In the genomic region with DNA sequence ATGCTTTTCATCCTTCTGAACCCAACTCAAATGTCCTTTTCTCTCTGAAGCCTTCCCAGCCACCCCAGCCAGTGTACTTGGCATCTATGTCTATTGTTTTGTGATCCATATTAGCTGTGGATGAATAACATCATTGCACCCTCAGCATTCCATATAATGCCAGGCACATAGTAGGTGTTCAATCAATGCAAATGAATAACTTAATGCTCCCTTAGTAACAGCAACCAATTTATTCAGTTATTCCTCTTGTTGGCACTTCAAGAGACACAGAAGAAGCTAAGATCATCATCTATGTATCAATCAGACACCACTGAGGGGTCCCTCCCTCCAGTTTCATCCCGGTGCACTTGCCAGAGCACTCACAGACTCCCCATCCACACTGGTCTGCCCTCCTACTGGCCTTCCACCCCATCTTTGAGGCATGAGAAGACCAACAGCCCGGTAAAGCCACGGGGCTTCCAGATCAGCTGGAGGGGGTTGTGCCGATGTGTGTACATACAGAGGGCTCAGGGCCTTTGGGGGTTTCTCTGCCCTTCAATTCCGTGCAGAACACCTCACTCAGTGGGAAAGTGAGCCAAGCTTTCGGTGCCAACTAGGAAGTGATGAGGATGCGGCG, we compare ENCODE assay signal across 8 cellular contexts. TPM values are rescaled to one million over a fixed set of nuclear protein-coding genes. Genes with fewer than 3 reads are reported as not detected.
DNase-seq lines count a peak whose midpoint lies in the region; ATAC-seq, FAIRE-seq and TF ChIP-seq lines count a peak whose summit lies in the region.

No MANE protein-coding gene starts in this region.

- H3K4me2 ChIP-seq in A549 = peak overlapping the region; percentile 81
- H3K4me2 ChIP-seq in IMR-90 (ENCODE audit: low read depth, low read length) = peak overlapping the region; percentile 98

- no peak for TF ChIP-seq EP300 in A549 (IDR thresholded peaks at IDR 0.05)

- peak overlapping the region; percentile 74 for H3K4me3 ChIP-seq in A549
- peak overlapping the region; percentile 86 for H3K4me3 ChIP-seq in IMR-90 (ENCODE audit: insufficient read depth, low read depth, low read length)
- peak overlapping the region; percentile 58 to 90 (median 90) for H3K4me3 ChIP-seq in breast epithelium
- H3K4me3 ChIP-seq in mucosa of descending colon = peak overlapping the region; percentile 27

- peak overlapping the region; percentile 17; the same call in 1 of the 2 replicates for H3K23ac ChIP-seq in IMR-90 (ENCODE audit: low read depth, low read length)

- peak overlapping the region; percentile 49; the same call in 1 of the 2 replicates for H3K14ac ChIP-seq in IMR-90 (replicated peaks; ENCODE audit: low read depth, low read length)

- intact Hi-C loops in IMR-90 (cut with micrococcal nuclease) (loop anchor here (10.0 kb wide), 1 partner anchor 683 kb away; no protein-coding TSS in a partner anchor), breast epithelium (cut with DNase I; ENCODE audit: low total_unique reads) (loop anchor here (5.0 to 10.0 kb wide), 2 partner anchors 123 to 266 kb away; a partner anchor contains a TSS), mucosa of descending colon (cut with DNase I, micrococcal nuclease) (loop anchor here in 1 of 2 donors (10.0 kb wide), 2 partner anchors 103 to 263 kb away; a partner anchor contains a TSS)

- peak overlapping the region; percentile 67 for H3K9ac ChIP-seq in IMR-90 (ENCODE audit: low read depth, low read length)

- no peak for TF ChIP-seq CTCF in A549 (IDR thresholded peaks at IDR 0.05)
- no peak for TF ChIP-seq CTCF in IMR-90 (conservative IDR thresholded peaks at IDR 0.05; ENCODE audit: low read depth, low read length)
- TF ChIP-seq CTCF in breast epithelium (IDR thresholded peaks at IDR 0.05) = no peak
- TF ChIP-seq CTCF in mucosa of descending colon (IDR thresholded peaks at IDR 0.05) = no peak

- H3K4me1 ChIP-seq in A549 (peaks cover 58% of the 10 kb centered on the region), IMR-90 (ENCODE audit: control insufficient read depth, insufficient read depth, low read length) (peaks cover 21% of the 10 kb centered on the region), breast epithelium (peaks cover 6 to 21% of the 10 kb centered on the region in 2 donors), mucosa of descending colon (ENCODE audit: low read depth) (peaks cover 40% of the 10 kb centered on the region)

- 0 out of 2 replicates have a peak, but pooled peaks cover 3% of the 10 kb centered on the region for H3K36me3 ChIP-seq in IMR-90 (ENCODE audit: control insufficient read depth, insufficient read depth, low read length)
- H3K36me3 ChIP-seq in breast epithelium = no peaks in the 10 kb centered on the region
- H3K36me3 ChIP-seq in mucosa of descending colon (ENCODE audit: low read depth) = no peaks in the 10 kb centered on the region

- H3K4ac ChIP-seq in IMR-90 (ENCODE audit: low read depth, low read length) = peak overlapping the region; percentile 67

- H4K20me1 ChIP-seq in IMR-90 (ENCODE audit: insufficient read depth, low read length) = no peaks in the 10 kb centered on the region

- H2AK9ac ChIP-seq in IMR-90 (replicated peaks; ENCODE audit: low read depth, low read length, poor library complexity) = peak overlapping the region; percentile 2

- in situ Hi-C loops in IMR-90 (cut with MboI; ENCODE audit: low sequenced_read_pairs) = loop anchor here (5.0 kb wide), 1 partner anchor 266 kb away; a partner anchor contains a TSS

- H2BK120ac ChIP-seq in IMR-90 (ENCODE audit: low read depth, low read length) = peak overlapping the region; percentile 51

- ATAC-seq in A549 (peak in 1 of 2 experiments; percentile 1; a peak in 1 of 6 replicates), IMR-90 (ENCODE audit: low read depth) (no peak), mucosa of descending colon (no peak), left lobe of liver (no peak)

- peak overlapping the region; percentile 44; the same call in 1 of the 2 replicates for H4K91ac ChIP-seq in IMR-90 (ENCODE audit: insufficient read depth, low read depth, low read length)

- DNase-seq in A549 (ENCODE audit: low read depth in 1 of 2, low spot score in 1 of 2) (no peak), IMR-90 (no peak), breast epithelium (ENCODE audit: low spot score in 2 of 2) (peak in 1 of 2 donors; percentile 37), mucosa of descending colon (no peak), HK-2 (ENCODE audit: unreplicated experiment) (no peak), amniotic stem cell (lab: John Stamatoyannopoulos, UW) (no peak), NCI-H187 (lab: John Stamatoyannopoulos, UW) (no peak), left lobe of liver (ENCODE audit: low spot score) (no peak)

- H3K27me3 ChIP-seq in IMR-90 (ENCODE audit: control insufficient read depth, insufficient read depth, low read length) (no peaks in the 10 kb centered on the region; the same call in 1 of the 2 replicates), breast epithelium (no peaks in the 10 kb centered on the region)

- peak overlapping the region; percentile 38 for H3K18ac ChIP-seq in IMR-90 (ENCODE audit: low read depth, low read length)

- H3K27ac ChIP-seq in A549 (peak overlapping the region; percentile 88 to 96), IMR-90 (ENCODE audit: insufficient read depth, low read length) (no peak overlapping the region; the same call in 1 of the 2 replicates), breast epithelium (peak overlapping the region; percentile 82 to 93)

- H3K9me1 ChIP-seq in IMR-90 (ENCODE audit: insufficient read depth, low read length) = peaks cover 4% of the 10 kb centered on the region; the same call in 1 of the 2 replicates

- 0 out of 2 replicates have a peak overlapping the region, but pooled peaks have one; percentile 12 for H2BK20ac ChIP-seq in IMR-90 (ENCODE audit: low read depth, low read length)

- CTCF ChIA-PET in A549 (lab: Yijun Ruan, JAX) = interaction anchor here (0.6 to 11.6 kb wide), 7 partner anchors 10 to 340 kb away, joined by 3 to 191 read pairs (median 3); a partner anchor contains a TSS
- CTCF ChIA-PET in IMR-90 (lab: Yijun Ruan, JAX) = interaction anchor here (0.6 to 1.7 kb wide), 2 partner anchors 144 to 262 kb away, joined by 3 to 5 read pairs; no protein-coding TSS in a partner anchor

- no peak overlapping the region for H3K56ac ChIP-seq in IMR-90 (ENCODE audit: extremely low read depth, insufficient read depth, low read length)

- H2AFZ ChIP-seq in IMR-90 (replicated peaks; ENCODE audit: low read length, poor library complexity) = peak overlapping the region; percentile 94

- BruUV-seq in IMR-90 (replicated peaks; lab: Mats Ljungman, UMichigan) = no TSS peak

- no peaks in the 10 kb centered on the region for H3K9me3 ChIP-seq in A549
- no peaks in the 10 kb centered on the region for H3K9me3 ChIP-seq in IMR-90 (ENCODE audit: control insufficient read depth, insufficient read depth, low read length)
- H3K9me3 ChIP-seq in breast epithelium = no peaks in the 10 kb centered on the region
- H3K9me3 ChIP-seq in mucosa of descending colon = no peaks in the 10 kb centered on the region

- H2AK5ac ChIP-seq in IMR-90 (ENCODE audit: low read depth, low read length) = peak overlapping the region; percentile 42

- H4K8ac ChIP-seq in IMR-90 (ENCODE audit: low read depth in 2 of 2, low read length in 2 of 2) = peak overlapping the region; percentile 52 to 67; a peak in 3 of 4 replicates

- no peak for FAIRE-seq in A549 (lab: Jason Lieb, UNC)

- peaks cover 8 to 12% of the 10 kb centered on the region in 2 experiments for H3K79me1 ChIP-seq in IMR-90 (ENCODE audit: low read depth in 1 of 2, low read length in 2 of 2)

- POLR2A ChIA-PET in A549 (lab: Yijun Ruan, JAX) (interaction anchor here (1.2 kb wide), 1 partner anchor 108 kb away, joined by 3 read pairs; no protein-coding TSS in a partner anchor), IMR-90 (lab: Charles Lee; ENCODE audit: unreplicated experiment) (no interaction called here)

- 0% methylated on average over 6 of the region's 8 CpGs for WGBS in A549 (ENCODE audit: missing lambda C conversion rate)
- WGBS in IMR-90 (ENCODE audit: extremely low coverage in 2 of 2, insufficient read length in 1 of 2), 2 experiments = no CpG with 5 or more reads among the region's 8 CpGs

- peak overlapping the region; percentile 9; the same call in 1 of the 3 replicates for H2BK15ac ChIP-seq in IMR-90 (ENCODE audit: low read depth, low read length)

- H2BK5ac ChIP-seq in IMR-90 (ENCODE audit: low read depth, low read length, poor library complexity, severe bottlenecking) = no peak overlapping the region

- dilution Hi-C loops in IMR-90 (cut with HindIII; ENCODE audit: low sequenced_read_pairs, unreplicated experiment) = loop anchor here (10.0 kb wide), 1 partner anchor 123 kb away; a partner anchor contains a TSS

- H4K5ac ChIP-seq in IMR-90 (ENCODE audit: low read depth, low read length) = peak overlapping the region; percentile 78

- TF ChIP-seq POLR2A in A549 (IDR thresholded peaks at IDR 0.05; ENCODE audit: low read length) = no peak; the same call in 1 of the 2 replicates
- TF ChIP-seq POLR2A in IMR-90 (IDR thresholded peaks at IDR 0.05; ENCODE audit: low read depth, low read length) = no peak
- TF ChIP-seq POLR2A in breast epithelium (IDR thresholded peaks at IDR 0.05) = no peak

- no peak for TF ChIP-seq RAD21 in A549 (conservative IDR thresholded peaks at IDR 0.05 in 1 of 2, IDR thresholded peaks at IDR 0.05 in 1 of 2)
- TF ChIP-seq RAD21 in IMR-90 (IDR thresholded peaks at IDR 0.05; ENCODE audit: low read length) = no peak

TF ChIP-seq in A549, 52 proteins besides CTCF, POLR2A, EP300 and RAD21 (continues in another document):
- no peak for TF ChIP-seq HOXA7 (CRISPR knock-in tag; IDR thresholded peaks at IDR 0.05)
- TF ChIP-seq PHF8 (IDR thresholded peaks at IDR 0.05; ENCODE audit: borderline replicate concordance, low read depth) = no peak
- no peak for TF ChIP-seq ZC3H11A (IDR thresholded peaks at IDR 0.05)
- TF ChIP-seq CBX8 (IDR thresholded peaks at IDR 0.05) = no peak
- TF ChIP-seq BHLHE40 (IDR thresholded peaks at IDR 0.05; ENCODE audit: low read depth, low read length) = no peak

TF ChIP-seq in IMR-90, 13 proteins besides CTCF, POLR2A, EP300 and RAD21 (continues in another document):
- no peak for TF ChIP-seq MAZ (IDR thresholded peaks at IDR 0.05; ENCODE audit: borderline replicate concordance, low read depth, low read length)
- TF ChIP-seq RCOR1 (IDR thresholded peaks at IDR 0.05; ENCODE audit: insufficient replicate concordance, low read length) = no peak
- TF ChIP-seq FOS (IDR thresholded peaks at IDR 0.05; ENCODE audit: low read depth, low read length) = no peak
- TF ChIP-seq MAFK (IDR thresholded peaks at IDR 0.05; ENCODE audit: low read depth, low read length) = no peak

RNA-seq across cellular contexts. Expression of a gene that starts 2.4 kb away (rescaled TPM):
- 18.7 and 20.5 TPM in 2 replicates for polyA plus RNA-seq in A549 (2011; rRNA removed)
- polyA plus RNA-seq in A549 (2012; cell fraction: cytosol; rRNA removed) = 31.2 and 38.1 TPM in 2 replicates
- polyA plus RNA-seq in A549 (2012; cell fraction: nucleus; rRNA removed) = 18.5 and 20.4 TPM in 2 replicates
- polyA plus RNA-seq in A549 (2017; fragmentation: RNase III; extraction: RNeasy Plus Mini Kit Qiagen cat#74134 plus additional on column Dnase treatment) = 13.3 to 14.0 TPM (median 13.4 TPM) in 3 replicates
- polyA minus RNA-seq in A549 (2011; rRNA and poly(A)+ RNA removed) = 40.0 and 64.7 TPM in 2 replicates
- 19.7 and 22.8 TPM in 2 replicates for total RNA-seq in IMR-90 (2012; rRNA removed)
- polyA plus RNA-seq in IMR-90 (2012; rRNA removed) = 14.3 and 21.0 TPM in 2 replicates
- 10.0 and 13.9 TPM in 2 replicates for polyA plus RNA-seq in IMR-90 (2012; cell fraction: cytosol; rRNA removed)
- 15.2 and 21.3 TPM in 2 replicates for polyA plus RNA-seq in IMR-90 (2012; cell fraction: nucleus; rRNA removed; ENCODE audit: low replicate concordance)
- total RNA-seq in breast epithelium = 10 to 100 TPM; 15.7 to 25.4 (median 21.1) TPM
- 10 to 100 TPM; 22.1 to 35.2 (median 25.0) TPM for total RNA-seq in mucosa of descending colon
- total RNA-seq in left lobe of liver = 13.1 TPM

Comparison
In these comparisons a context has a peak if more than half of its experiments do, and no peak if none do; other contexts are left out.
1. H3K4me3 ChIP-seq: peak in every context shown above with its lines; median percentile 90 in breast epithelium; 86 in IMR-90; 74 in A549; 27 in mucosa of descending colon.